21 cellular contexts compared by ENCODE assay signal in genomic region chr3:73120710-73121109, GRCh38.
"Had no signal": no experiment of that assay in that cellular context is flagged by ENCODE, and none has a peak within 500 bp of the region (broad histone marks: within the 10 kb centered on the region; RNA-seq: fewer than 3 reads in every experiment).

No MANE protein-coding gene starts in this region.

- H3K27me3 ChIP-seq: colonic mucosa, esophagus squamous epithelium, gastrocnemius medialis, heart right ventricle, left lung had no signal

- H3K4me1 ChIP-seq: colonic mucosa, esophagus squamous epithelium, gastrocnemius medialis, left lung, lower lobe of right lung had no signal

- H3K4me3 ChIP-seq: colonic mucosa, esophagus squamous epithelium, gastrocnemius medialis, heart right ventricle, left lung, lower lobe of right lung, mucosa of descending colon had no signal

- H3K9me3 ChIP-seq: colonic mucosa, esophagus squamous epithelium, gastrocnemius medialis, heart right ventricle, left lung, lower lobe of right lung, mucosa of descending colon had no signal

- H3K36me3 ChIP-seq: colonic mucosa, esophagus squamous epithelium, gastrocnemius medialis, heart right ventricle, left lung, lower lobe of right lung had no signal

- DNase-seq: colonic mucosa; cortex of kidney; effector CD8-positive, alpha-beta T cell; effector memory CD8-positive, alpha-beta T cell; endodermal cell; erythroblast; esophagus squamous epithelium; foreskin fibroblast; foreskin melanocyte; gastrocnemius medialis; glutamatergic neuron; heart right ventricle; hippocampal formation; left cardiac atrium; left lung; left ventricle myocardium superior; lower lobe of right lung; mesenchymal stem cell; mucosa of descending colon had no signal

- H3K27ac ChIP-seq: colonic mucosa, epithelial cell of prostate, esophagus squamous epithelium, gastrocnemius medialis, heart right ventricle, left lung, lower lobe of right lung had no signal

- ATAC-seq: effector memory CD8-positive, alpha-beta T cell; esophagus mucosa; gastrocnemius medialis; heart right ventricle; left lung; left ventricle myocardium superior; lower lobe of right lung; mucosa of descending colon had no signal
